Comparison of ENCODE assay signal across 9 cellular contexts in genomic region chr17:58960068-58960467, GRCh38.
DNase-seq lines count a peak whose midpoint lies in the region; ATAC-seq and TF ChIP-seq lines count a peak whose summit lies in the region.
"Had no signal": no experiment of that assay in that cellular context is flagged by ENCODE, and none has a peak within 500 bp of the region (broad histone marks: within the 10 kb centered on the region; RNA-seq: fewer than 3 reads in every experiment).

No MANE protein-coding gene starts in this region.

- peaks cover 11% of the 10 kb centered on the region for H3K4me1 Mint-ChIP-seq in osteocyte (ENCODE audit: unreplicated experiment)

- H3K27me3 Mint-ChIP-seq in osteocyte (ENCODE audit: unreplicated experiment), result no peaks in the 10 kb centered on the region

- H3K4me3 ChIP-seq in GM12865 (ENCODE audit: low read depth, low read length) (no peak overlapping the region), cardiac fibroblast (replicated peaks in 1 of 2; ENCODE audit: low read depth in 2 of 2, low read length in 2 of 2) (no peak overlapping the region)
- H3K4me3 ChIP-seq: SJSA1 had no signal

- H3K36me3 Mint-ChIP-seq in osteocyte (ENCODE audit: unreplicated experiment), result no peaks in the 10 kb centered on the region

- no peak overlapping the region for H3K27ac Mint-ChIP-seq in osteocyte (ENCODE audit: unreplicated experiment)

- no peaks in the 10 kb centered on the region for H3K9me3 Mint-ChIP-seq in osteocyte (ENCODE audit: unreplicated experiment)

- no peak overlapping the region for H3K4me3 Mint-ChIP-seq in osteocyte (ENCODE audit: unreplicated experiment)

- peak; percentile 13 for TF ChIP-seq CTCF in GM12865 (IDR thresholded peaks at IDR 0.05; ENCODE audit: insufficient read depth, low read depth, low read length, missing control alignments)
- peak; percentile 46 for TF ChIP-seq CTCF in cardiac fibroblast (IDR thresholded peaks at IDR 0.05; ENCODE audit: low read depth, low read length)
- peak; percentile 38 for TF ChIP-seq CTCF in osteocyte (IDR thresholded peaks at IDR 0.05)

- DNase-seq in GM12865 (ENCODE audit: low read depth) (peak; percentile 61), NCI-H2029 (lab: John Stamatoyannopoulos, UW) (peak; percentile 48), cardiac fibroblast (ENCODE audit: low read depth in 2 of 2) (peak; percentile 67 to 82), osteocyte (ENCODE audit: extremely low spot score, unreplicated experiment) (no peak)
- no peak for DNase-seq in activated CD4-positive, alpha-beta T cell treated with anti-CD3 and anti-CD28 coated beads for 4 hours
- DNase-seq in stimulated activated CD4-positive, alpha-beta T cell treated with anti-CD3 and anti-CD28 coated beads, Interleukin-2, amount 100 ng/mL, for 48 hours, result no peak

- no peak for ATAC-seq in HG02840 (IDR thresholded peaks at IDR 0.05; ENCODE audit: low FRiP score, unreplicated experiment)
- ATAC-seq in HG03342 (IDR thresholded peaks at IDR 0.05; ENCODE audit: unreplicated experiment), result no peak

Comparison
In these comparisons a context has a peak if more than half of its experiments do, and no peak if none do; other contexts are left out.
1. DNase-seq: peak in GM12865 (single experiment), NCI-H2029 (single experiment) and cardiac fibroblast (2 of 2); none in osteocyte (single experiment), activated CD4-positive, alpha-beta T cell treated with anti-CD3 and anti-CD28 coated beads for 4 hours (0 of 2) and stimulated activated CD4-positive, alpha-beta T cell treated with anti-CD3 and anti-CD28 coated beads, Interleukin-2, amount 100 ng/mL, for 48 hours (0 of 2).
2. Peak in every context shown above with its lines, with median percentiles within 50 percentile points of each other: CTCF ChIP-seq.